In the genomic region with DNA sequence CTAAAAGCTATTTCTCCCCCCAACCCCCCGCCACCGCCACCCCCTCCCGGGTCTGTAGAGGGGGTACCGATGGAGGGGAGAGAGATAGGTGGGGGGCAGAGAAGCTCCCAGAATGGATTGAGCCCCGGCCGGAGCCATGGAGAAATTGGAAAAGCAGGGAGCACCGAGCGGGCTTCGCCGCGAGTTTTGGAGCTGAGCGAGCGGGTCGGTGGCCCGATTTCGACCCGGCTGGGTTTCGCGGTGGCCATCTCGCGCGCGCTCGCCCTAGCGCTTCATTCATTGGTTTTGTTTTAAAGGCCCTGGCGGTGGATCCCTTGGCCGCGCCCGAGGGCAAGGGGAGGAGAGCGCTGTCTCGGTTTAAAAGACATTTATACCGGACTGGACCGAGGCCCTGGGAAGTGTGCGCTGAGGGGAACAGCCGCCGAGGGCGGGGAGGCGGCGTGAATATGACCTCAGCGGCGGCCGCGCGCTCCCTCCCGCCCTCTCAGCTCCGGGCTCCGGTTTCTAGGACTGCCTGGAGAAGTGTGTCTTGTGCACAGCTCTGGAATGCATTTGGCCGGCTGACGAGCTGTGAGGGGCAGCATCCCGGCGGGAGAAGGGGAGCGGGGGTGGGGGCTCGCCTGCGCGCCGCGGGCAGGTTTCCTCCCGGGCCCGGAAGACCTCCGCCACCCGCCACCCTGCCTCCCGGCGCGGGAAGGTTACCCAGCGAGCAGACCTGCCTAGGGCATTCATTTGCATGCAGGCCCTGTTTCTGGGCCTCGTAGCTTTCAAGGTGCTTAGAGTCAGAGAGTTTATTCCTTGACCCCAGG, we compare ENCODE assay signal across 8 cellular contexts. TPM values are rescaled to one million over a fixed set of nuclear protein-coding genes. Genes with fewer than 3 reads are reported as not detected.
A peak's percentile ranks its signal among the peaks of the same experiment; 100 is the strongest.
DNase-seq lines count a peak whose midpoint lies in the region; ATAC-seq and TF ChIP-seq lines count a peak whose summit lies in the region.

No MANE protein-coding gene starts in this region.

- H3K9me2 ChIP-seq in Loucy (replicated peaks; ENCODE audit: low read depth, low read length): no peaks in the 10 kb centered on the region

- in situ Hi-C loops in astrocyte of the cerebellum (cut with HindIII; ENCODE audit: low sequenced_read_pairs): no loop called here

- H3K4me3 ChIP-seq in Loucy (ENCODE audit: low read length, poor library complexity, severe bottlenecking) (peak overlapping the region; percentile 92), astrocyte of the cerebellum (ENCODE audit: low read depth, low read length) (peak overlapping the region; percentile 53)

- H3K4me1 ChIP-seq in Loucy (ENCODE audit: insufficient read depth, low read length, poor library complexity, severe bottlenecking): peaks cover 38% of the 10 kb centered on the region

- peak overlapping the region; percentile 86 for H3K9ac ChIP-seq in Loucy (ENCODE audit: low read depth, low read length, poor library complexity, severe bottlenecking)

- DNase-seq in GM03348 (ENCODE audit: low spot score) (peak; percentile 88), astrocyte of the cerebellum (ENCODE audit: low read depth) (peak; percentile 66), hepatic stellate cell (ENCODE audit: low spot score) (peak; percentile 84), pulmonary artery endothelial cell (ENCODE audit: low read depth, low spot score) (peak; percentile 37), GM19240 (ENCODE audit: insufficient read length, low spot score) (no peak)

- peaks cover 37% of the 10 kb centered on the region for H4K20me1 ChIP-seq in Loucy (ENCODE audit: insufficient read depth, low read length, poor library complexity, severe bottlenecking)

- H3K9me3 ChIP-seq in Loucy (ENCODE audit: insufficient read depth, low read depth, low read length): no peaks in the 10 kb centered on the region

- peaks cover 41% of the 10 kb centered on the region for H3K79me2 ChIP-seq in Loucy (ENCODE audit: insufficient read depth, low read length)

- ATAC-seq in GM21825 (IDR thresholded peaks at IDR 0.05; ENCODE audit: unreplicated experiment) (peak; percentile 30), SK-N-SH treated with all-trans-retinoic acid at 6 μM for 48 hours (peak; percentile 74)

- H3K27me3 ChIP-seq in Loucy (ENCODE audit: insufficient read depth, low read length, poor library complexity, severe bottlenecking): no peaks in the 10 kb centered on the region

- no peaks in the 10 kb centered on the region for H3K36me3 ChIP-seq in Loucy (ENCODE audit: insufficient read depth, low read length)

- H3K4me2 ChIP-seq in Loucy (ENCODE audit: low read depth, low read length, poor library complexity, severe bottlenecking): peak overlapping the region; percentile 94

- peak overlapping the region; percentile 91 for H2AFZ ChIP-seq in Loucy (ENCODE audit: low read length)

- peaks cover 12% of the 10 kb centered on the region; the same call in 1 of the 2 replicates for H3F3A ChIP-seq in Loucy (ENCODE audit: low read depth)

- TF ChIP-seq CTCF in Loucy (conservative IDR thresholded peaks at IDR 0.05; ENCODE audit: low read length): no peak
- no peak for TF ChIP-seq CTCF in astrocyte of the cerebellum (IDR thresholded peaks at IDR 0.05; ENCODE audit: low read depth, low read length, missing control alignments)

TF ChIP-seq in SK-N-SH treated with all-trans-retinoic acid at 6 μM for 48 hours, 23 proteins besides CTCF, POLR2A, EP300 and RAD21:
- no peak for TF ChIP-seq CSDC2 (CRISPR knock-in tag; IDR thresholded peaks at IDR 0.05)
- 0 out of 2 replicates have a peak, but pooled peaks have one; percentile 11 for TF ChIP-seq ZFP3 (CRISPR knock-in tag; IDR thresholded peaks at IDR 0.05)

RNA-seq across cellular contexts. Expression of a gene that starts 1.7 kb away (rescaled TPM):
- 3.6 and 4.9 TPM in 2 replicates for total RNA-seq in pulmonary artery endothelial cell
